In the genomic region with DNA sequence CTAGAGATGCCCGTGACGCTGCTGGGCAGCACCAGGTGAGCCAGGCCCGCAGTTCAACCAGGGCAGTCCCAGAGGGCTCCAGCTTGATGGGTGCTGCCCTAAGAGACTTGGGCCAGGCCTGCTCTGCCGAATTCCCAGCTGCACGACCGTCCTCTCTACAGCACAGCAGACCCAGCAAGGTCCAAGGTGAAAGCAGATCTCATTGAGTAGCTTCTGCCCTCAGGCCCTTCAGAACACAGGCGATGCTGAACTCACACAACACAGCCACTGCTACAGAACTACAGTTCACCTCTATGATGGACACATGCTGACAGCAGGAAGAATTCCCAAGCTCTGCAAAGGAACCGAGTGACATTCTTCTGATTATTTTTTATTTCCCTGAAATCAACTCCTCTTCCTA, we compare ENCODE assay signal across 20 cellular contexts.
DNase-seq lines count a peak whose midpoint lies in the region; ATAC-seq, FAIRE-seq and TF ChIP-seq lines count a peak whose summit lies in the region.
"Had no signal": no experiment of that assay in that cellular context is flagged by ENCODE, and none has a peak within 500 bp of the region (broad histone marks: within the 10 kb centered on the region; RNA-seq: fewer than 3 reads in every experiment).

No MANE protein-coding gene starts in this region.

- peak overlapping the region; percentile 56; the same call in 1 of the 2 replicates for H3K27ac ChIP-seq in 22Rv1
- peak overlapping the region in 3 of 4 donors; percentile 36 to 78 (median 74) for H3K27ac ChIP-seq in gastroesophageal sphincter
- H3K27ac ChIP-seq in neuronal stem cell (replicated peaks; ENCODE audit: low read length) = no peak overlapping the region
- H3K27ac ChIP-seq: epithelial cell of prostate, foreskin keratinocyte had no signal

- H2BK5ac ChIP-seq in neuronal stem cell (ENCODE audit: low read length) = no peak overlapping the region

- H2BK15ac ChIP-seq in neuronal stem cell (ENCODE audit: low read length) = no peak overlapping the region

- FAIRE-seq in D721Med (lab: Jason Lieb, UNC) = no peak

- ATAC-seq in gastroesophageal sphincter = no peak
- no peak for ATAC-seq in GM21526 (IDR thresholded peaks at IDR 0.05; ENCODE audit: low FRiP score, unreplicated experiment)
- no peak for ATAC-seq in HG03520 (IDR thresholded peaks at IDR 0.05; ENCODE audit: unreplicated experiment)
- ATAC-seq in GM19467 (IDR thresholded peaks at IDR 0.05; ENCODE audit: unreplicated experiment) = no peak
- ATAC-seq: foreskin keratinocyte had no signal

- 72 to 77% methylated on average over 2 to 4 of the region's 8 CpGs for WGBS in gastroesophageal sphincter (ENCODE audit: low coverage in 1 of 2), 2 donors
- WGBS in neuronal stem cell (ENCODE audit: extremely low coverage in 2 of 2, insufficient read length in 2 of 2, insufficient replicate concordance in 1 of 2), 2 donors = no CpG with 5 or more reads among the region's 8 CpGs

- H2AFZ ChIP-seq in neuronal stem cell (ENCODE audit: low read length) = no peak overlapping the region

- no peak overlapping the region for H3K23ac ChIP-seq in neuronal stem cell (ENCODE audit: low read depth, low read length, poor library complexity)

- H3K27me3 ChIP-seq in gastroesophageal sphincter (no peaks in the 10 kb centered on the region), neuronal stem cell (ENCODE audit: control insufficient read depth in 3 of 3, insufficient read depth in 3 of 3, low read depth in 1 of 3, low read length in 3 of 3) (no peaks in the 10 kb centered on the region)
- H3K27me3 ChIP-seq: foreskin keratinocyte, MG63 had no signal

- H3K36me3 ChIP-seq in gastroesophageal sphincter = no peaks in the 10 kb centered on the region
- no peaks in the 10 kb centered on the region for H3K36me3 ChIP-seq in neuronal stem cell (replicated peaks in 1 of 2; ENCODE audit: control insufficient read depth in 2 of 2, insufficient read depth in 2 of 2, low read length in 2 of 2)

- no peak overlapping the region for H3K4ac ChIP-seq in neuronal stem cell (ENCODE audit: low read length)

- H3K4me2 ChIP-seq in neuronal stem cell (ENCODE audit: insufficient read depth, low read length, poor library complexity, severe bottlenecking) = no peak overlapping the region

- no peaks in the 10 kb centered on the region for H3K9me3 Mint-ChIP-seq in IgD-negative memory B cell
- H3K9me3 Mint-ChIP-seq: activated naive CD8-positive, alpha-beta T cell treated with anti-CD3 and anti-CD28 coated beads for 36 hours; CD4-positive, alpha-beta T cell had no signal

- H4K91ac ChIP-seq in neuronal stem cell (ENCODE audit: low read depth, low read length, poor library complexity) = no peak overlapping the region

- H4K8ac ChIP-seq in neuronal stem cell (ENCODE audit: low read depth, low read length) = no peak overlapping the region

- peaks cover 5 to 92% (median 43%) of the 10 kb centered on the region in 3 donors for H3K4me1 ChIP-seq in gastroesophageal sphincter
- peaks cover 23 to 39% of the 10 kb centered on the region in 2 donors for H3K4me1 ChIP-seq in neuronal stem cell (ENCODE audit: control insufficient read depth in 2 of 2, insufficient read depth in 1 of 2, low read depth in 1 of 2, low read length in 2 of 2)

- no peak for DNase-seq in neuronal stem cell (ENCODE audit: low spot score)
- no peak for DNase-seq in D721Med (ENCODE audit: insufficient read length, low spot score)
- DNase-seq: activated CD4-positive, alpha-beta T cell treated with anti-CD3 and anti-CD28 coated beads for 4 hours; activated naive CD8-positive, alpha-beta T cell treated with anti-CD3 and anti-CD28 coated beads for 36 hours; CD4-positive, alpha-beta T cell; dermis blood vessel endothelial cell; foreskin keratinocyte; MG63; NCI-H1436 treated with DMSO at 0.1 percent for 48 hours; NCI-H2171; NCI-H526; nucleus accumbens; stimulated activated CD4-positive, alpha-beta T cell treated with anti-CD3 and anti-CD28 coated beads, Interleukin-15, amount 100 ng/mL, for 24 hours had no signal

- H3K27me3 Mint-ChIP-seq in IgD-negative memory B cell = no peaks in the 10 kb centered on the region
- H3K27me3 Mint-ChIP-seq: activated naive CD8-positive, alpha-beta T cell treated with anti-CD3 and anti-CD28 coated beads for 36 hours; CD4-positive, alpha-beta T cell had no signal

- peak overlapping the region in 1 of 4 donors; percentile 50 for H3K4me3 Mint-ChIP-seq in IgD-negative memory B cell
- H3K4me3 Mint-ChIP-seq: activated naive CD8-positive, alpha-beta T cell treated with anti-CD3 and anti-CD28 coated beads for 36 hours; CD4-positive, alpha-beta T cell had no signal

- H2BK120ac ChIP-seq in neuronal stem cell (ENCODE audit: low read depth, low read length) = no peak overlapping the region

- H2BK12ac ChIP-seq in neuronal stem cell (ENCODE audit: low read length) = no peak overlapping the region

- TF ChIP-seq CTCF in 22Rv1 (IDR thresholded peaks at IDR 0.05) (no peak), gastroesophageal sphincter (IDR thresholded peaks at IDR 0.05) (no peak), D721Med (IDR thresholded peaks at IDR 0.05; ENCODE audit: insufficient read depth, missing control alignments) (no peak)

- H3K14ac ChIP-seq in neuronal stem cell (ENCODE audit: low read length) = no peak overlapping the region

- H3K4me3 ChIP-seq in gastroesophageal sphincter (no peak overlapping the region), neuronal stem cell (ENCODE audit: low read length in 2 of 2) (no peak overlapping the region)
- H3K4me3 ChIP-seq: MG63 had no signal

- H3K9me3 ChIP-seq in gastroesophageal sphincter = no peaks in the 10 kb centered on the region
- peaks cover 0 to 3% of the 10 kb centered on the region in 2 donors for H3K9me3 ChIP-seq in neuronal stem cell (replicated peaks in 1 of 2; ENCODE audit: control insufficient read depth in 2 of 2, insufficient read depth in 1 of 2, low read depth in 1 of 2, low read length in 2 of 2)
- H3K9me3 ChIP-seq: MG63 had no signal

- H3K79me1 ChIP-seq in neuronal stem cell (ENCODE audit: low read depth, low read length) = peaks cover 3% of the 10 kb centered on the region

- H3K27ac Mint-ChIP-seq in IgD-negative memory B cell = peak overlapping the region in 2 of 3 donors; percentile 74 to 76
- H3K27ac Mint-ChIP-seq: activated naive CD8-positive, alpha-beta T cell treated with anti-CD3 and anti-CD28 coated beads for 36 hours; CD4-positive, alpha-beta T cell had no signal

- no peak overlapping the region for H3K9ac ChIP-seq in neuronal stem cell (ENCODE audit: low read depth, low read length, poor library complexity)

- no peaks in the 10 kb centered on the region for H3K36me3 Mint-ChIP-seq in IgD-negative memory B cell

- H3K4me1 Mint-ChIP-seq in IgD-negative memory B cell = peaks cover 65 to 88% (median 66%) of the 10 kb centered on the region in 3 donors

- peak overlapping the region; percentile 6 for H3K18ac ChIP-seq in neuronal stem cell (ENCODE audit: low read length)

- no peak for TF ChIP-seq POLR2A in gastroesophageal sphincter (IDR thresholded peaks at IDR 0.05)

- H2AK5ac ChIP-seq in neuronal stem cell (ENCODE audit: low read depth, low read length) = no peak overlapping the region

- no peak for TF ChIP-seq EP300 in gastroesophageal sphincter (IDR thresholded peaks at IDR 0.05)
